In the genomic region with DNA sequence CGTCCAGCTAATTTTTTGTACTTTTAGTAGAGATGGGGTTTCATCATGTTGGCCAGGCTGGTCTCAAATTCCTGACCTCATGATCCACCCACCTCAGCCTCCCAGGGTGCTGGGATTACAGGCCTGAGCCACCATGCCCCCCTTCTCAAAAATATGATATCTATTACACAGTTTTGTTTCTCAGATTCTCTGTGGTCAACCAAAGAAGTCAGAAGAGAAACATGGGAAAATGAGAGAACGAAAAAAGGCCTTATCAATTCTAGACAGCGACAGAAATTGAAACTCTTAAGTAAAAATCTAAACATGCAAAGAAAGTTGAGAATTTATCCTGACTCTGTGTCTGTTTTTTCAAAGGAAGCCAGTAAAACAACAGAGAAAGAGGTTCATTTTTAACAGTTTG, we compare ENCODE assay signal across 26 cellular contexts.
"Had no signal": no experiment of that assay in that cellular context is flagged by ENCODE, and none has a peak within 500 bp of the region (broad histone marks: within the 10 kb centered on the region; RNA-seq: fewer than 3 reads in every experiment).

No MANE protein-coding gene starts in this region.

- H3K4me3 ChIP-seq: ascending aorta, colonic mucosa had no signal

- H3K4me1 Mint-ChIP-seq: activated CD4-positive, alpha-beta memory T cell treated with anti-CD3 and anti-CD28 coated beads, Interleukin-2, amount 10 ng/mL, durations not matched to agents 7 days and 5 days; activated CD4-positive, alpha-beta T cell treated with anti-CD3 and anti-CD28 coated beads for 36 hours; activated CD4-positive, alpha-beta T cell treated with anti-CD3 and anti-CD28 coated beads, Interleukin-2, amount 10 ng/mL, durations not matched to agents 24 days and 14 days; activated naive CD4-positive, alpha-beta T cell treated with anti-CD3 and anti-CD28 coated beads, Interleukin-2, amount 10 ng/mL, durations not matched to agents 7 days and 5 days; activated naive CD8-positive, alpha-beta T cell treated with anti-CD3 and anti-CD28 coated beads, Interleukin-2, amount 10 ng/mL, durations not matched to agents 7 days and 5 days; central memory CD8-positive, alpha-beta T cell; T-helper 17 cell had no signal

- ATAC-seq: activated CD4-positive, alpha-beta T cell treated with anti-CD3 and anti-CD28 coated beads for 36 hours; activated naive CD4-positive, alpha-beta T cell treated with anti-CD3 and anti-CD28 coated beads, Interleukin-2, amount 50 U/mL, for 72 hours; activated T-cell treated with anti-CD3 and anti-CD28 coated beads, Interleukin-2, amount 50 U/mL, for 72 hours; esophagus mucosa; T-helper 17 cell had no signal

- H3K27ac Mint-ChIP-seq: activated CD4-positive, alpha-beta memory T cell treated with anti-CD3 and anti-CD28 coated beads, Interleukin-2, amount 10 ng/mL, durations not matched to agents 7 days and 5 days; activated CD4-positive, alpha-beta T cell treated with anti-CD3 and anti-CD28 coated beads for 36 hours; activated CD4-positive, alpha-beta T cell treated with anti-CD3 and anti-CD28 coated beads, Interleukin-2, amount 10 ng/mL, durations not matched to agents 24 days and 14 days; activated naive CD4-positive, alpha-beta T cell treated with anti-CD3 and anti-CD28 coated beads, Interleukin-2, amount 10 ng/mL, durations not matched to agents 7 days and 5 days; activated naive CD4-positive, alpha-beta T cell treated with anti-CD3 and anti-CD28 coated beads, Interleukin-2, amount 50 U/mL, for 72 hours; activated naive CD8-positive, alpha-beta T cell treated with anti-CD3 and anti-CD28 coated beads, Interleukin-2, amount 10 ng/mL, durations not matched to agents 7 days and 5 days; activated T-cell treated with anti-CD3 and anti-CD28 coated beads, Interleukin-2, amount 50 U/mL, for 24 hours; activated T-cell treated with anti-CD3 and anti-CD28 coated beads, Interleukin-2, amount 50 U/mL, for 72 hours; T-helper 17 cell; T-helper 2 cell treated with Interferon-gamma antibody and Interleukin-4, amounts not matched to agents 5 μg/mL and 100 μg/mL, for 36 hours had no signal

- H3K27me3 ChIP-seq: ascending aorta, brain microvascular endothelial cell, colonic mucosa had no signal

- H3K27me3 Mint-ChIP-seq: activated CD4-positive, alpha-beta memory T cell treated with anti-CD3 and anti-CD28 coated beads, Interleukin-2, amount 10 ng/mL, durations not matched to agents 7 days and 5 days; activated CD4-positive, alpha-beta T cell treated with anti-CD3 and anti-CD28 coated beads for 36 hours; activated CD4-positive, alpha-beta T cell treated with anti-CD3 and anti-CD28 coated beads, Interleukin-2, amount 10 ng/mL, durations not matched to agents 24 days and 14 days; activated naive CD4-positive, alpha-beta T cell treated with anti-CD3 and anti-CD28 coated beads, Interleukin-2, amount 10 ng/mL, durations not matched to agents 7 days and 5 days; activated naive CD8-positive, alpha-beta T cell treated with anti-CD3 and anti-CD28 coated beads, Interleukin-2, amount 10 ng/mL, durations not matched to agents 7 days and 5 days; activated T-cell treated with anti-CD3 and anti-CD28 coated beads, Interleukin-2, amount 50 U/mL, for 24 hours; central memory CD8-positive, alpha-beta T cell; T-helper 17 cell had no signal

- H3K27ac ChIP-seq: ascending aorta, brain microvascular endothelial cell, colonic mucosa had no signal

- DNase-seq: activated CD4-positive, alpha-beta memory T cell treated with anti-CD3 and anti-CD28 coated beads, Interleukin-2, amount 10 ng/mL, durations not matched to agents 7 days and 5 days; activated CD4-positive, alpha-beta T cell treated with anti-CD3 and anti-CD28 coated beads for 36 hours; activated CD4-positive, alpha-beta T cell treated with anti-CD3 and anti-CD28 coated beads, Interleukin-2, amount 10 ng/mL, durations not matched to agents 24 days and 14 days; activated CD4-positive, CD25-positive, alpha-beta regulatory T cell; activated CD4-positive, CD25-positive, alpha-beta regulatory T cell treated with anti-CD3 and anti-CD28 coated beads, Interleukin-2, amount 50 U/mL, for 72 hours; activated CD8-positive, alpha-beta memory T cell treated with anti-CD3 and anti-CD28 coated beads, Interleukin-2, amount 50 U/mL, for 48 hours; activated gamma-delta T cell; activated naive CD4-positive, alpha-beta T cell; activated naive CD4-positive, alpha-beta T cell treated with anti-CD3 and anti-CD28 coated beads, Interleukin-2, amount 10 ng/mL, durations not matched to agents 7 days and 5 days; activated naive CD8-positive, alpha-beta T cell treated with anti-CD3 and anti-CD28 coated beads, Interleukin-2, amount 10 ng/mL, durations not matched to agents 7 days and 5 days; activated T-cell treated with anti-CD3 and anti-CD28 coated beads for 4 hours; activated T-cell treated with anti-CD3 and anti-CD28 coated beads, Interleukin-2, amount 50 U/mL, for 24 hours; activated T-cell treated with anti-CD3 and anti-CD28 coated beads, Interleukin-2, amount 50 U/mL, for 72 hours; brain microvascular endothelial cell; colonic mucosa; effector CD8-positive, alpha-beta T cell; foreskin fibroblast; head of caudate nucleus; T-helper 1 cell; T-helper 17 cell; T1000 had no signal

- H3K36me3 ChIP-seq: ascending aorta, brain microvascular endothelial cell, colonic mucosa had no signal

- H3K9me3 Mint-ChIP-seq: activated CD4-positive, alpha-beta T cell treated with anti-CD3 and anti-CD28 coated beads, Interleukin-2, amount 10 ng/mL, durations not matched to agents 24 days and 14 days; activated naive CD8-positive, alpha-beta T cell treated with anti-CD3 and anti-CD28 coated beads, Interleukin-2, amount 10 ng/mL, durations not matched to agents 7 days and 5 days; central memory CD8-positive, alpha-beta T cell had no signal

- H3K4me3 Mint-ChIP-seq: activated CD4-positive, alpha-beta memory T cell treated with anti-CD3 and anti-CD28 coated beads, Interleukin-2, amount 10 ng/mL, durations not matched to agents 7 days and 5 days; activated CD4-positive, alpha-beta T cell treated with anti-CD3 and anti-CD28 coated beads for 36 hours; activated CD4-positive, alpha-beta T cell treated with anti-CD3 and anti-CD28 coated beads, Interleukin-2, amount 10 ng/mL, durations not matched to agents 24 days and 14 days; activated naive CD4-positive, alpha-beta T cell treated with anti-CD3 and anti-CD28 coated beads, Interleukin-2, amount 10 ng/mL, durations not matched to agents 7 days and 5 days; activated naive CD8-positive, alpha-beta T cell treated with anti-CD3 and anti-CD28 coated beads, Interleukin-2, amount 10 ng/mL, durations not matched to agents 7 days and 5 days; activated T-cell treated with anti-CD3 and anti-CD28 coated beads, Interleukin-2, amount 50 U/mL, for 24 hours; activated T-cell treated with anti-CD3 and anti-CD28 coated beads, Interleukin-2, amount 50 U/mL, for 72 hours; central memory CD8-positive, alpha-beta T cell; T-helper 17 cell; T-helper 2 cell treated with Interferon-gamma antibody and Interleukin-4, amounts not matched to agents 5 μg/mL and 100 μg/mL, for 36 hours had no signal

- H3K4me1 ChIP-seq: ascending aorta, colonic mucosa had no signal

- H3K36me3 Mint-ChIP-seq: activated naive CD4-positive, alpha-beta T cell treated with anti-CD3 and anti-CD28 coated beads, Interleukin-2, amount 10 ng/mL, durations not matched to agents 7 days and 5 days; activated naive CD4-positive, alpha-beta T cell treated with anti-CD3 and anti-CD28 coated beads, Interleukin-2, amount 50 U/mL, for 72 hours; activated naive CD8-positive, alpha-beta T cell treated with anti-CD3 and anti-CD28 coated beads, Interleukin-2, amount 10 ng/mL, durations not matched to agents 7 days and 5 days had no signal
